ENCODE assay signal across 1 cellular context in genomic region chr3:147412491-147412916, GRCh38.
A peak's percentile ranks its signal among the peaks of the same experiment; 100 is the strongest.
TF ChIP-seq lines count a peak whose summit lies in the region.

No MANE protein-coding gene starts in this region.

TF ChIP-seq in GM23338, 12 proteins besides CTCF, POLR2A, EP300 and RAD21 (continued from another document):
- no peak for TF ChIP-seq REST (IDR thresholded peaks at IDR 0.05; ENCODE audit: unreplicated experiment)
- no peak for TF ChIP-seq CREB1 (CRISPR knock-in tag; IDR thresholded peaks at IDR 0.05; ENCODE audit: low read depth)
- TF ChIP-seq POLR2AphosphoS5 (IDR thresholded peaks at IDR 0.05; ENCODE audit: low read depth): no peak
- peak; percentile 95 for TF ChIP-seq EZH2 (IDR thresholded peaks at IDR 0.05; ENCODE audit: low read depth, unreplicated experiment)
- peak; percentile 99 for TF ChIP-seq EZH2phosphoT487 (IDR thresholded peaks at IDR 0.05; ENCODE audit: unreplicated experiment)
- no peak for TF ChIP-seq ZNF462 (CRISPR knock-in tag; IDR thresholded peaks at IDR 0.05)
- no peak for TF ChIP-seq ETS1 (IDR thresholded peaks at IDR 0.05)
- no peak for TF ChIP-seq NANOG (IDR thresholded peaks at IDR 0.05; ENCODE audit: borderline replicate concordance)
- no peak for TF ChIP-seq JUNB (IDR thresholded peaks at IDR 0.05; ENCODE audit: unreplicated experiment)
